In the genomic region with DNA sequence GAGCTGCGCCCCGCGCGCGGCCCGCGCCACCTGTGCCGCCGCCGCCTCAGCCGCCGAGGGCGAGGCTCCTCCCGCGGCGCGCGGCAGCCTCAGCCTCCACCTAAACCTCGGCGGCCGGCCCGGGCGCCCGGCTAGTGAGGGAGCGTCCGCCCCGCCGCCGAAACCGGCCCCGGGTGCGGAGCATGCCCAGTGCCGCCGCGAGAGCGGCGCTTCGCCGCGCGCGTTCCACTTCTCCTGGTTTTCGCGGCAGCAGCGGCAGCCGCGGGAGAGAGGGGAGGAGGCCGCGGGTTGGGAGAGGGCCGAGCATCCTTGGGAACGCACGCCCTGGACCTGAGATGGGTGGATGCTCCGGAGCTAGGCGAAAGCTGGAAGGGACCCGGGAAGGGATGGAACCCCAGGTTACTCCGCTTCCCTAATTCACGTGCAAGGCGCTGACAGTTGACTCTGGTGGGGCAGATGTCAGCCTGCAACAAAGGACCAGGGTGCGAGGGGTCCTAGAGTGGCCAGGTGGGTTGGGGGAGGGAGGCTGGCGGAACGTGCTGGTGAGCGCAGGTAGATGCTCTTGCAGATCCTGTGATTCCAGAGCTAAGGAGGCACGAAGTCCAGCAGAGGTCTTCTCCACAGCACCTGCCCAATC, we compare ENCODE assay signal across 8 cellular contexts. TPM values are rescaled to one million over a fixed set of nuclear protein-coding genes. Genes with fewer than 3 reads are reported as not detected.
DNase-seq lines count a peak whose midpoint lies in the region; ATAC-seq and TF ChIP-seq lines count a peak whose summit lies in the region.

Gene CTNND2 (minus strand): TSS at position 177 of the 637 bp plus-strand sequence. CDS start 593 bp downstream, outside the sequence.

- H3K4me1 ChIP-seq in PC-3 (ENCODE audit: insufficient read depth, low read length) = peaks cover 11% of the 10 kb centered on the region
- peaks cover 0 to 9% (median 6%) of the 10 kb centered on the region in 3 donors for H3K4me1 ChIP-seq in esophagus squamous epithelium

- no peak within 1 kb of the TSS for H3K27ac ChIP-seq in PC-3 (ENCODE audit: low read length)
- H3K27ac ChIP-seq in esophagus squamous epithelium = no peak within 1 kb of the TSS

- H3K36me3 ChIP-seq in PC-3 (ENCODE audit: low read depth, low read length) = no peaks in the 10 kb centered on the region
- H3K36me3 ChIP-seq in esophagus squamous epithelium = no peaks in the 10 kb centered on the region

- intact Hi-C loops in PC-3 (cut with micrococcal nuclease) (no loop called here), esophagus squamous epithelium (cut with DNase I) (no loop called here)

- ATAC-seq in PC-3 = peak; percentile 71
- ATAC-seq in GM21367 (IDR thresholded peaks at IDR 0.05; ENCODE audit: unreplicated experiment) = no peak
- no peak for ATAC-seq in GM21825 (IDR thresholded peaks at IDR 0.05; ENCODE audit: unreplicated experiment)

- DNase-seq in COR-L47 (lab: John Stamatoyannopoulos, UW) (peak; percentile 76), HEK293T (ENCODE audit: extremely low spot score) (peak; percentile 49), PC-3 (peak; percentile 76), esophagus squamous epithelium (lab: John Stamatoyannopoulos, UW) (no peak), nucleus accumbens (lab: John Stamatoyannopoulos, UW) (peak in 54 of 56 donors; percentile 13 to 86 (median 63)), RKO (ENCODE audit: low spot score) (no peak)

- POLR2A ChIA-PET in HEK293T (lab: Yijun Ruan, JAX) = no interaction called here
- POLR2A ChIA-PET in PC-3 (lab: Charles Lee; ENCODE audit: unreplicated experiment) = no interaction called here

- no peaks in the 10 kb centered on the region for H4K20me1 ChIP-seq in PC-3 (ENCODE audit: low read length)

- 6% methylated on average over 11 of the region's 63 CpGs; no CpG with 5 or more reads in 1 of the 2 donors for WGBS in esophagus squamous epithelium, 2 donors

- H3K9ac ChIP-seq in PC-3 (ENCODE audit: low read length) = no peak within 1 kb of the TSS

- no peak for TF ChIP-seq CTCF in PC-3 (conservative IDR thresholded peaks at IDR 0.05; ENCODE audit: low read depth, low read length)
- no peak for TF ChIP-seq CTCF in esophagus squamous epithelium (IDR thresholded peaks at IDR 0.05)

- H3K9me2 ChIP-seq in PC-3 (replicated peaks; ENCODE audit: low read length) = no peaks in the 10 kb centered on the region

- peak within 1 kb of the TSS; percentile 82 for H2AFZ ChIP-seq in PC-3 (ENCODE audit: low read length)

- H3K27me3 ChIP-seq in PC-3 (ENCODE audit: low read length) (peaks cover 59% of the 10 kb centered on the region), esophagus squamous epithelium (peaks cover 0 to 69% (median 9%) of the 10 kb centered on the region in 4 donors)

- CTCF ChIA-PET in HEK293T (lab: Yijun Ruan, JAX) (no interaction called here), PC-3 (lab: Charles Lee) (no interaction called here)

- BruUV-seq in PC-3 (replicated peaks; lab: Mats Ljungman, UMichigan) = no TSS peak

- no peaks in the 10 kb centered on the region for H3F3A ChIP-seq in PC-3 (ENCODE audit: low read length, unreplicated experiment)

- H3K4me3 ChIP-seq in PC-3 (ENCODE audit: low read length) (peak within 1 kb of the TSS; percentile 71), esophagus squamous epithelium (peak within 1 kb of the TSS in 3 of 4 donors; percentile 3 to 52 (median 36))

- no peak for TF ChIP-seq POLR2A in esophagus squamous epithelium (IDR thresholded peaks at IDR 0.05)

- H3K9me3 ChIP-seq in PC-3 (ENCODE audit: low read length) (no peaks in the 10 kb centered on the region), esophagus squamous epithelium (no peaks in the 10 kb centered on the region)

- no peaks in the 10 kb centered on the region for H3K79me2 ChIP-seq in PC-3 (ENCODE audit: low read length)

- H3K4me2 ChIP-seq in PC-3 (ENCODE audit: low read length) = peak within 1 kb of the TSS; percentile 93

TF ChIP-seq in HEK293T, 16 proteins besides CTCF, POLR2A, EP300 and RAD21:
- TF ChIP-seq TARDBP (IDR thresholded peaks at IDR 0.05) (no peak), FOXA1 (IDR thresholded peaks at IDR 0.05) (no peak), CTBP1 (IDR thresholded peaks at IDR 0.05; ENCODE audit: borderline replicate concordance) (no peak), ARNT (IDR thresholded peaks at IDR 0.05) (no peak), SUZ12 (IDR thresholded peaks at IDR 0.05) (no peak), ELF4 (IDR thresholded peaks at IDR 0.05) (no peak), BHLHE40 (IDR thresholded peaks at IDR 0.05; ENCODE audit: borderline replicate concordance) (no peak), FOXM1 (IDR thresholded peaks at IDR 0.05; ENCODE audit: borderline replicate concordance) (no peak), ZNF384 (IDR thresholded peaks at IDR 0.05) (no peak), SP1 (IDR thresholded peaks at IDR 0.05) (no peak), FOXK2 (IDR thresholded peaks at IDR 0.05) (no peak), LEF1 (IDR thresholded peaks at IDR 0.05; ENCODE audit: borderline replicate concordance) (no peak), L3MBTL2 (conservative IDR thresholded peaks at IDR 0.05) (no peak), NFRKB (IDR thresholded peaks at IDR 0.05) (no peak)
- TF ChIP-seq, protein P1, sequence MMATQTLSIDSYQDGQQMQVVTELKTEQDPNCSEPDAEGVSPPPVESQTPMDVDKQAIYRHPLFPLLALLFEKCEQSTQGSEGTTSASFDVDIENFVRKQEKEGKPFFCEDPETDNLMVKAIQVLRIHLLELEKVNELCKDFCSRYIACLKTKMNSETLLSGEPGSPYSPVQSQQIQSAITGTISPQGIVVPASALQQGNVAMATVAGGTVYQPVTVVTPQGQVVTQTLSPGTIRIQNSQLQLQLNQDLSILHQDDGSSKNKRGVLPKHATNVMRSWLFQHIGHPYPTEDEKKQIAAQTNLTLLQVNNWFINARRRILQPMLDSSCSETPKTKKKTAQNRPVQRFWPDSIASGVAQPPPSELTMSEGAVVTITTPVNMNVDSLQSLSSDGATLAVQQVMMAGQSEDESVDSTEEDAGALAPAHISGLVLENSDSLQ (IDR thresholded peaks at IDR 0.05) = no peak
TF ChIP-seq in HEK293T: peak in this region for 0.

RNA-seq across cellular contexts. Expression of gene CTNND2, which starts in this region (rescaled TPM):
- 1.8 and 5.9 TPM in 2 replicates for total RNA-seq in PC-3 (2014; rRNA removed)
- under 1 TPM in 2 of 4 donors, not detected in 2; 0.38 to 0.50 TPM for total RNA-seq in esophagus squamous epithelium

Comparison
In these comparisons a context has a peak if more than half of its experiments do, and no peak if none do; other contexts are left out.
1. DNase-seq: peak in COR-L47 (single experiment), HEK293T (single experiment), PC-3 (single experiment) and nucleus accumbens (54 of 56); none in esophagus squamous epithelium (single experiment) and RKO (single experiment).